24 cellular contexts compared by ENCODE assay signal in the genomic region with DNA sequence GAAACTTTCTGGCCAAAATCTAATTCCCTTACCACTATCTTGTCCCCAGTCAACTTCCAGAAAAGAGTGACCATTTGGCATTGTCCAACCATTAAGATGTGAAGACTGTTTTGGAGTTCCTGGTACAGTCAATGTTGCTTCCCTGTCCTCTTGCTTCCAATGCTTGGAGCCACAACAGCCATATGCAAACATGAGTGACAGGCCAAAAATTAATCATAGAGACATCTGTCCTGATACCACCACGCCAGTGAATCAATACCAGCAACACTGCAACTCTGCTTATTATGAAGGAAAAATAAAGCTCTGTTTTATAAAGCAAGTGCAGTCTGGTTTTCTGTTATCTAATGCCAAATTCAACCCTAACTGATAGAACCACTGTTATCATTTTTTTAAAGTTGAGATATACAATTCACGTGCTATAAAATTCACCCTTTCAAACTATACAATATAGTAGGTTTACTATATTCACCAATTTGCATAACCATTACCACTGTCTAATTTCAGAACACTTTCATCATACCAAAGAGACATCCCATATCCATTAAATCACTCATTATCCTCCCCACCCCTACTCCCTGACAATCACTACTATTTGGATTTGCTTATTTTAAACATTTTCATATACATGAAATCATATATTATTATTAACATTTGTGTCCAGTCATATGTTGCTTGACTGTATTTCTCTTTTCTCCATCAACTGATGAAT.
"Had no signal": no experiment of that assay in that cellular context is flagged by ENCODE, and none has a peak within 500 bp of the region (broad histone marks: within the 10 kb centered on the region; RNA-seq: fewer than 3 reads in every experiment).

No MANE protein-coding gene starts in this region.

- H3K4me1 Mint-ChIP-seq: nephron progenitor cell, WTC11 had no signal

- H3K9me3 Mint-ChIP-seq: activated naive CD8-positive, alpha-beta T cell treated with anti-CD3 and anti-CD28 coated beads, Interleukin-2, amount 10 ng/mL, durations not matched to agents 7 days and 5 days; activated T-cell treated with anti-CD3 and anti-CD28 coated beads, Interleukin-2, amount 50 U/mL, for 4 hours; activated T-helper 2 cell treated with anti-CD3 and anti-CD28 coated beads, Interferon-gamma antibody, Interleukin-2, Interleukin-4, amounts not matched to agents 10 μg/mL and 5 μg/mL and 100 μg/mL, durations not matched to agents 14 hours and 24 hours and 36 hours; central memory CD8-positive, alpha-beta T cell; nephron progenitor cell; stimulated activated naive CD8-positive, alpha-beta T cell treated with anti-CD3 and anti-CD28 coated beads, Interleukin-15, amount 100 ng/mL, for 72 hours; WTC11 had no signal

- H2AFZ ChIP-seq: parathyroid adenoma had no signal

- H3K27ac ChIP-seq: breast epithelium, colonic mucosa, esophagus squamous epithelium, gastrocnemius medialis, left ventricle myocardium inferior, parathyroid adenoma, right lobe of liver, skin epidermis, tibial artery had no signal

- H3K9ac ChIP-seq: parathyroid adenoma had no signal

- H3K4me3 ChIP-seq: breast epithelium, colonic mucosa, esophagus squamous epithelium, gastrocnemius medialis, left ventricle myocardium inferior, right lobe of liver, skin epidermis, tibial artery had no signal

- DNase-seq: activated CD8-positive, alpha-beta memory T cell treated with anti-CD3 and anti-CD28 coated beads for 24 hours; activated CD8-positive, alpha-beta memory T cell treated with anti-CD3 and anti-CD28 coated beads, Interleukin-2, amount 50 U/mL, for 4 hours; activated naive CD4-positive, alpha-beta T cell; activated naive CD8-positive, alpha-beta T cell treated with anti-CD3 and anti-CD28 coated beads, Interleukin-2, amount 10 ng/mL, durations not matched to agents 7 days and 5 days; activated T-cell treated with anti-CD3 and anti-CD28 coated beads, Interleukin-2, amount 50 U/mL, for 4 hours; amniotic stem cell; colonic mucosa; esophagus squamous epithelium; gastrocnemius medialis; hippocampal formation; left ventricle myocardium inferior; mammary epithelial cell; nephron progenitor cell; nucleus accumbens; right lobe of liver; stimulated activated CD4-positive, alpha-beta T cell treated with anti-CD3 and anti-CD28 coated beads, Interleukin-1b, Interleukin-23, amount 100 ng/mL, for 48 hours; stimulated activated naive CD8-positive, alpha-beta T cell treated with anti-CD3 and anti-CD28 coated beads, Interleukin-15, amount 100 ng/mL, for 72 hours; tibial artery had no signal

- H3K27ac Mint-ChIP-seq: activated naive CD8-positive, alpha-beta T cell treated with anti-CD3 and anti-CD28 coated beads, Interleukin-2, amount 10 ng/mL, durations not matched to agents 7 days and 5 days; activated T-helper 2 cell treated with anti-CD3 and anti-CD28 coated beads, Interferon-gamma antibody, Interleukin-2, Interleukin-4, amounts not matched to agents 10 μg/mL and 5 μg/mL and 100 μg/mL, durations not matched to agents 14 hours and 24 hours and 36 hours; nephron progenitor cell; WTC11 had no signal

- H3K4me3 Mint-ChIP-seq: activated naive CD8-positive, alpha-beta T cell treated with anti-CD3 and anti-CD28 coated beads, Interleukin-2, amount 10 ng/mL, durations not matched to agents 7 days and 5 days; activated T-cell treated with anti-CD3 and anti-CD28 coated beads, Interleukin-2, amount 50 U/mL, for 4 hours; central memory CD8-positive, alpha-beta T cell; nephron progenitor cell; stimulated activated naive CD8-positive, alpha-beta T cell treated with anti-CD3 and anti-CD28 coated beads, Interleukin-15, amount 100 ng/mL, for 72 hours; WTC11 had no signal

- H3K27me3 Mint-ChIP-seq: activated naive CD8-positive, alpha-beta T cell treated with anti-CD3 and anti-CD28 coated beads, Interleukin-2, amount 10 ng/mL, durations not matched to agents 7 days and 5 days; central memory CD8-positive, alpha-beta T cell; stimulated activated naive CD8-positive, alpha-beta T cell treated with anti-CD3 and anti-CD28 coated beads, Interleukin-15, amount 100 ng/mL, for 72 hours had no signal

- H3K9me3 ChIP-seq: breast epithelium, colonic mucosa, esophagus squamous epithelium, gastrocnemius medialis, left ventricle myocardium inferior, right lobe of liver, tibial artery had no signal

- ATAC-seq: activated T-cell treated with anti-CD3 and anti-CD28 coated beads, Interleukin-2, amount 50 U/mL, for 4 hours; gastrocnemius medialis; right lobe of liver; stimulated activated naive CD8-positive, alpha-beta T cell treated with anti-CD3 and anti-CD28 coated beads, Interleukin-15, amount 100 ng/mL, for 72 hours; WTC11 had no signal

- H3K27me3 ChIP-seq: breast epithelium, colonic mucosa, esophagus squamous epithelium, gastrocnemius medialis, right lobe of liver, tibial artery had no signal

- H3K36me3 Mint-ChIP-seq: WTC11 had no signal

- H3K4me1 ChIP-seq: breast epithelium, colonic mucosa, right lobe of liver had no signal

- H3K36me3 ChIP-seq: breast epithelium, colonic mucosa, gastrocnemius medialis, left ventricle myocardium inferior, right lobe of liver, tibial artery had no signal
